ENCODE assay signal across 8 cellular contexts in the genomic region with DNA sequence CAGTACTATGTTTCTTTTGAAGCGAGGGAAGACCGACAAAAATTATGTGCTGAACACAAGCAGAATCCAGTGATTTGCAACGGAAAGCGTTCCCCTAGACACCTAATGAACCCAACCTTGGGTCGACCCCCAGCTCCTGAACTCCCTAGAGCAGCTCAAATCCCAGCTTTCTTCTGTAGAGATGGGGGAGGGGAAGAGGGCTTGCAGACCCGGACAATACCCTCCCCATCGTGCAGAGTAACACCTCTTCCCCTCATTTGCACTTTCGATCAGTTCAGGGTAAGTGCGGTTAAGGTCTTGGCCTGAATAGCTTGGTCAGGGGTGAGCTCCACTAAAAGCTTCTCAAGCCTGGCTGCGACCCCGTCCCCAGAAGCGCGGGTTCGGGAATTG. TPM values are rescaled to one million over a fixed set of nuclear protein-coding genes. Genes with fewer than 3 reads are reported as not detected.
A peak's percentile ranks its signal among the peaks of the same experiment; 100 is the strongest.
DNase-seq lines count a peak whose midpoint lies in the region; ATAC-seq and TF ChIP-seq lines count a peak whose summit lies in the region.

No MANE protein-coding gene starts in this region.

- ATAC-seq in activated T-cell treated with anti-CD3 and anti-CD28 coated beads, Interleukin-2, amount 50 U/mL, for 72 hours (replicated peaks in 1 of 2) = peak in 1 of 2 donors; percentile 17
- ATAC-seq in HG03521 (IDR thresholded peaks at IDR 0.05; ENCODE audit: unreplicated experiment) = peak; percentile 11
- peak; percentile 11 to 39 (median 20) for ATAC-seq in right lobe of liver

- POLR2A ChIA-PET in GM10248 (lab: Yijun Ruan, JAX) = no interaction called here

- peak overlapping the region; percentile 99 to 100 for H3K4me3 Mint-ChIP-seq in activated T-cell treated with anti-CD3 and anti-CD28 coated beads, Interleukin-2, amount 50 U/mL, for 72 hours

- H3K27ac ChIP-seq in brain microvascular endothelial cell (peak overlapping the region; percentile 75), right lobe of liver (peak overlapping the region in 1 of 3 donors; percentile 45), tibial nerve (peak overlapping the region; percentile 78 to 91 (median 84))

- in situ Hi-C loops in brain microvascular endothelial cell (cut with HindIII; ENCODE audit: low pct_ligation_motif_present, low sequenced_read_pairs) = no loop called here

- 5% methylated on average over 14 of the region's 14 CpGs for WGBS in right lobe of liver (ENCODE audit: insufficient coverage, low coverage, low lambda C conversion rate, missing lambda C conversion rate)
- WGBS in tibial nerve, 2 donors = 3 to 4% methylated on average over 14 of the region's 14 CpGs

- no peak for TF ChIP-seq CTCF in brain microvascular endothelial cell (IDR thresholded peaks at IDR 0.05; ENCODE audit: low read depth, low read length, missing control alignments)
- TF ChIP-seq CTCF in right lobe of liver (IDR thresholded peaks at IDR 0.05) = no peak
- no peak for TF ChIP-seq CTCF in tibial nerve (IDR thresholded peaks at IDR 0.05)
- no peak for TF ChIP-seq CTCF in GM10248 (IDR thresholded peaks at IDR 0.05; ENCODE audit: control extremely low read depth, extremely low read depth, low read depth, missing control alignments)

- no peaks in the 10 kb centered on the region for H3K9me3 Mint-ChIP-seq in activated T-cell treated with anti-CD3 and anti-CD28 coated beads, Interleukin-2, amount 50 U/mL, for 72 hours

- H3K9me3 ChIP-seq in right lobe of liver = no peaks in the 10 kb centered on the region
- no peaks in the 10 kb centered on the region for H3K9me3 ChIP-seq in tibial nerve

- intact Hi-C loops in right lobe of liver (cut with DNase I) = no loop called here

- H3K27me3 ChIP-seq in brain microvascular endothelial cell (replicated peaks) = no peaks in the 10 kb centered on the region
- no peaks in the 10 kb centered on the region for H3K27me3 ChIP-seq in right lobe of liver
- no peaks in the 10 kb centered on the region for H3K27me3 ChIP-seq in tibial nerve

- no peaks in the 10 kb centered on the region for H3K36me3 Mint-ChIP-seq in activated T-cell treated with anti-CD3 and anti-CD28 coated beads, Interleukin-2, amount 50 U/mL, for 72 hours (ENCODE audit: insufficient read depth in 2 of 2)

- TF ChIP-seq EP300 in tibial nerve (IDR thresholded peaks at IDR 0.05) = no peak

- H3K4me1 ChIP-seq in right lobe of liver = no peaks in the 10 kb centered on the region
- H3K4me1 ChIP-seq in tibial nerve = peaks cover 0 to 20% (median 3%) of the 10 kb centered on the region in 4 donors

- CTCF ChIA-PET in GM10248 (lab: Yijun Ruan, JAX) = interaction anchor here (1.1 to 4.6 kb wide), 12 partner anchors 12 to 1096 kb away, joined by 3 to 38 read pairs (median 8); a partner anchor contains a TSS

- H3K4me1 Mint-ChIP-seq in activated T-cell treated with anti-CD3 and anti-CD28 coated beads, Interleukin-2, amount 50 U/mL, for 72 hours (ENCODE audit: low read depth) = peaks cover 30% of the 10 kb centered on the region

- H3K36me3 ChIP-seq in brain microvascular endothelial cell (replicated peaks) = no peaks in the 10 kb centered on the region
- no peaks in the 10 kb centered on the region for H3K36me3 ChIP-seq in right lobe of liver
- no peaks in the 10 kb centered on the region for H3K36me3 ChIP-seq in tibial nerve

- TF ChIP-seq POLR2A in right lobe of liver (IDR thresholded peaks at IDR 0.05) = no peak
- no peak for TF ChIP-seq POLR2A in tibial nerve (IDR thresholded peaks at IDR 0.05)

- H3K4me3 ChIP-seq in brain microvascular endothelial cell (ENCODE audit: low read depth, low read length) (peak overlapping the region; percentile 80), right lobe of liver (peak overlapping the region; percentile 72 to 82 (median 76)), tibial nerve (peak overlapping the region; percentile 54 to 87 (median 74))

- peak overlapping the region; percentile 99 for H3K27ac Mint-ChIP-seq in activated T-cell treated with anti-CD3 and anti-CD28 coated beads, Interleukin-2, amount 50 U/mL, for 72 hours

- DNase-seq in activated T-cell treated with anti-CD3 and anti-CD28 coated beads, Interleukin-2, amount 50 U/mL, for 72 hours = peak in 1 of 2 donors; percentile 6
- no peak for DNase-seq in activated T-cell treated with anti-CD3 and anti-CD28 coated beads, Interleukin-2, amount 50 U/mL, for 1 hour
- no peak for DNase-seq in brain microvascular endothelial cell
- DNase-seq in right lobe of liver = no peak
- DNase-seq in tibial nerve (ENCODE audit: low spot score in 2 of 2) = no peak
- DNase-seq in GM10248 (ENCODE audit: extremely low spot score) = no peak
- no peak for DNase-seq in middle frontal gyrus (ENCODE audit: extremely low spot score, low spot score)

- peaks cover 5% of the 10 kb centered on the region for H3K27me3 Mint-ChIP-seq in activated T-cell treated with anti-CD3 and anti-CD28 coated beads, Interleukin-2, amount 50 U/mL, for 72 hours (ENCODE audit: low read depth)

RNA-seq across cellular contexts. Expression of a gene that starts 0.4 kb away (rescaled TPM):
- 1 to 10 TPM; 3.5 to 5.6 TPM for total RNA-seq in activated T-cell treated with anti-CD3 and anti-CD28 coated beads, Interleukin-2, amount 50 U/mL, for 72 hours
- total RNA-seq in right lobe of liver (1 to 10 TPM; 1.7 to 3.8 (median 2.5) TPM), tibial nerve (10 to 100 TPM; 15.1 to 20.9 (median 18.7) TPM)
